In the genomic region with DNA sequence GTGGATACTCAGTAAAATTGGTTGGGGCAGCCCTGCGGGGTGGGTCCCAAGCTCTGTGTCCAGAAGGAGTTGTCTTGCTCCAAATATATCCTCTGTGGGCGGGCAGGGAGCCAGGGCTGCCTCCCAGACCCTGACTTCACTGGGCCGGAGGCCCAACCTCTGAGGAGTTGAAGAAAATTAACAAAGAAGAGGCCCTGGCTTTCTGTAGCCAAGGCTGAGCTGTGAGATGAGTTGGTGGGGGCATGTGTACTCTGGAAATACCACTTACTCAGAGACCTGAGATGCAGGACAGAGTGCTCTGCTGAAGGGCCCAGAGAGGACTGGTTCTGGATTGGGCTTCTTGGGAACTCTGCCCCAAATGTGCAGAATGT, we compare ENCODE assay signal across 8 cellular contexts.
DNase-seq lines count a peak whose midpoint lies in the region; ATAC-seq and TF ChIP-seq lines count a peak whose summit lies in the region.

No MANE protein-coding gene starts in this region.

- peak; percentile 85 for DNase-seq in Daoy (ENCODE audit: low read depth)
- DNase-seq in SK-N-SH, result no peak
- peak; percentile 51 for DNase-seq in foreskin melanocyte
- DNase-seq in posterior vena cava (ENCODE audit: low spot score), result peak; percentile 97
- no peak for DNase-seq in NCI-H510A (lab: John Stamatoyannopoulos, UW)
- DNase-seq in effector memory CD4-positive, alpha-beta T cell, result no peak
- no peak for DNase-seq in T-helper 2 cell treated with Interferon-gamma antibody and Interleukin-4, amounts not matched to agents 5 μg/mL and 100 μg/mL, for 36 hours (ENCODE audit: low spot score)

- peak overlapping the region; percentile 43; the same call in 1 of the 2 replicates for H3K4me2 ChIP-seq in SK-N-SH

- peaks cover 30 to 34% of the 10 kb centered on the region in 2 experiments for H3K4me1 ChIP-seq in SK-N-SH (ENCODE audit: control insufficient read depth in 1 of 2, insufficient read depth in 2 of 2, low read depth in 1 of 2, low read length in 1 of 2)
- H3K4me1 ChIP-seq in effector memory CD4-positive, alpha-beta T cell (ENCODE audit: control insufficient read depth, insufficient read depth, low read length, poor library complexity, severe bottlenecking), result peaks cover 20% of the 10 kb centered on the region

- no peak for TF ChIP-seq EP300 in SK-N-SH (IDR thresholded peaks at IDR 0.05; ENCODE audit: borderline replicate concordance in 1 of 2, low read depth in 1 of 2, low read length in 1 of 2)

- H3F3A ChIP-seq in SK-N-SH (replicated peaks; ENCODE audit: insufficient read depth), result peaks cover 21% of the 10 kb centered on the region

- peak overlapping the region; percentile 91 to 97 for H3K27ac ChIP-seq in SK-N-SH (ENCODE audit: low read depth in 2 of 2, low read length in 1 of 2)
- H3K27ac ChIP-seq in effector memory CD4-positive, alpha-beta T cell (ENCODE audit: insufficient read depth, low read length, poor library complexity, severe bottlenecking), result no peak overlapping the region

- H3K27me3 Mint-ChIP-seq in T-helper 2 cell treated with Interferon-gamma antibody and Interleukin-4, amounts not matched to agents 5 μg/mL and 100 μg/mL, for 36 hours (ENCODE audit: low read depth), result no peaks in the 10 kb centered on the region

- no peaks in the 10 kb centered on the region for H3K36me3 Mint-ChIP-seq in T-helper 2 cell treated with Interferon-gamma antibody and Interleukin-4, amounts not matched to agents 5 μg/mL and 100 μg/mL, for 36 hours (ENCODE audit: low read depth)

- no peaks in the 10 kb centered on the region for H3K36me3 ChIP-seq in SK-N-SH (replicated peaks in 1 of 2; ENCODE audit: control insufficient read depth in 1 of 2, insufficient read depth in 2 of 2, low read length in 1 of 2)
- H3K36me3 ChIP-seq in effector memory CD4-positive, alpha-beta T cell (ENCODE audit: control insufficient read depth, insufficient read depth, low read length), result no peaks in the 10 kb centered on the region

- H2AFZ ChIP-seq in SK-N-SH (ENCODE audit: low read depth), result no peak overlapping the region

- intact Hi-C loops in posterior vena cava (cut with DNase I), result no loop called here

- 52% methylated on average over 3 of the region's 3 CpGs for WGBS in SK-N-SH (ENCODE audit: low lambda C conversion rate)

- CTCF ChIA-PET in SK-N-SH (lab: Yijun Ruan, JAX), result interaction anchor here (1.2 to 4.4 kb wide), 5 partner anchors 211 to 568 kb away, joined by 3 to 104 read pairs (median 22); partner anchors contain the start of gene ADM

- TF ChIP-seq RAD21 in SK-N-SH (IDR thresholded peaks at IDR 0.05; ENCODE audit: low read length), result no peak

- no peaks in the 10 kb centered on the region for H3K9me3 ChIP-seq in SK-N-SH
- no peaks in the 10 kb centered on the region for H3K9me3 ChIP-seq in effector memory CD4-positive, alpha-beta T cell (ENCODE audit: control insufficient read depth, low read length)

- H4K20me1 ChIP-seq in SK-N-SH (ENCODE audit: insufficient read depth), result no peaks in the 10 kb centered on the region

- TF ChIP-seq CTCF in SK-N-SH (IDR thresholded peaks at IDR 0.05), result no peak

- H3K4me3 Mint-ChIP-seq in T-helper 2 cell treated with Interferon-gamma antibody and Interleukin-4, amounts not matched to agents 5 μg/mL and 100 μg/mL, for 36 hours, result no peak overlapping the region

- ATAC-seq in HG02571 (IDR thresholded peaks at IDR 0.05; ENCODE audit: unreplicated experiment), result no peak

- no peaks in the 10 kb centered on the region for H3K9me2 ChIP-seq in SK-N-SH

- peaks cover 41% of the 10 kb centered on the region for H3K4me1 Mint-ChIP-seq in T-helper 2 cell treated with Interferon-gamma antibody and Interleukin-4, amounts not matched to agents 5 μg/mL and 100 μg/mL, for 36 hours (ENCODE audit: low read depth)

- H3K79me2 ChIP-seq in SK-N-SH (ENCODE audit: insufficient read depth), result no peaks in the 10 kb centered on the region

- POLR2A ChIA-PET in SK-N-SH (lab: Yijun Ruan, JAX), result interaction anchor here (2.8 kb wide), 1 partner anchor 545 kb away, joined by 24 read pairs; the partner anchor contains the start of gene ADM

- no peaks in the 10 kb centered on the region for H3K9me3 Mint-ChIP-seq in T-helper 2 cell treated with Interferon-gamma antibody and Interleukin-4, amounts not matched to agents 5 μg/mL and 100 μg/mL, for 36 hours

- H3K9ac ChIP-seq in SK-N-SH, result peak overlapping the region; percentile 23; the same call in 1 of the 2 replicates

- H3K4me3 ChIP-seq in SK-N-SH (ENCODE audit: low read depth in 2 of 2, low read length in 1 of 2), result no peak overlapping the region
- no peak overlapping the region for H3K4me3 ChIP-seq in effector memory CD4-positive, alpha-beta T cell (ENCODE audit: insufficient read depth, low read depth, low read length, poor library complexity, severe bottlenecking)

- H3K27ac Mint-ChIP-seq in T-helper 2 cell treated with Interferon-gamma antibody and Interleukin-4, amounts not matched to agents 5 μg/mL and 100 μg/mL, for 36 hours, result no peak overlapping the region

- no peaks in the 10 kb centered on the region for H3K27me3 ChIP-seq in SK-N-SH (ENCODE audit: insufficient read depth)
- H3K27me3 ChIP-seq in effector memory CD4-positive, alpha-beta T cell (replicated peaks; ENCODE audit: control insufficient read depth, insufficient read depth, low read length, poor library complexity, severe bottlenecking), result no peaks in the 10 kb centered on the region

TF ChIP-seq in SK-N-SH, 30 proteins besides CTCF, POLR2A, EP300 and RAD21:
- no peak for TF ChIP-seq FOSL2 (IDR thresholded peaks at IDR 0.05; ENCODE audit: borderline replicate concordance, low read depth)
- TF ChIP-seq, protein P1, sequence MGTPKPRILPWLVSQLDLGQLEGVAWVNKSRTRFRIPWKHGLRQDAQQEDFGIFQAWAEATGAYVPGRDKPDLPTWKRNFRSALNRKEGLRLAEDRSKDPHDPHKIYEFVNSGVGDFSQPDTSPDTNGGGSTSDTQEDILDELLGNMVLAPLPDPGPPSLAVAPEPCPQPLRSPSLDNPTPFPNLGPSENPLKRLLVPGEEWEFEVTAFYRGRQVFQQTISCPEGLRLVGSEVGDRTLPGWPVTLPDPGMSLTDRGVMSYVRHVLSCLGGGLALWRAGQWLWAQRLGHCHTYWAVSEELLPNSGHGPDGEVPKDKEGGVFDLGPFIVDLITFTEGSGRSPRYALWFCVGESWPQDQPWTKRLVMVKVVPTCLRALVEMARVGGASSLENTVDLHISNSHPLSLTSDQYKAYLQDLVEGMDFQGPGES (IDR thresholded peaks at IDR 0.05; ENCODE audit: low read depth, low read length), result no peak
- no peak for TF ChIP-seq MAX (IDR thresholded peaks at IDR 0.05; ENCODE audit: low read depth)
- peak; percentile 59 for TF ChIP-seq NFIC (IDR thresholded peaks at IDR 0.05; ENCODE audit: borderline replicate concordance)
- TF ChIP-seq PBX3 (IDR thresholded peaks at IDR 0.05), result peak; percentile 37; the same call in 1 of the 2 replicates
- no peak for TF ChIP-seq TAF1 (IDR thresholded peaks at IDR 0.05; ENCODE audit: borderline replicate concordance, low read depth, low read length)
- TF ChIP-seq YY1 (IDR thresholded peaks at IDR 0.05; ENCODE audit: low read depth), result no peak
- no peak for TF ChIP-seq FOXJ3 (CRISPR knock-in tag; IDR thresholded peaks at IDR 0.05)

Comparison
In these comparisons a context has a peak if more than half of its experiments do, and no peak if none do; other contexts are left out.
1. DNase-seq: peak in Daoy (single experiment), foreskin melanocyte (single experiment) and posterior vena cava (single experiment); none in SK-N-SH (single experiment), NCI-H510A (single experiment), effector memory CD4-positive, alpha-beta T cell (0 of 3) and T-helper 2 cell treated with Interferon-gamma antibody and Interleukin-4, amounts not matched to agents 5 μg/mL and 100 μg/mL, for 36 hours (single experiment).